ENCODE assay signal across 1 cellular context in the genomic region with DNA sequence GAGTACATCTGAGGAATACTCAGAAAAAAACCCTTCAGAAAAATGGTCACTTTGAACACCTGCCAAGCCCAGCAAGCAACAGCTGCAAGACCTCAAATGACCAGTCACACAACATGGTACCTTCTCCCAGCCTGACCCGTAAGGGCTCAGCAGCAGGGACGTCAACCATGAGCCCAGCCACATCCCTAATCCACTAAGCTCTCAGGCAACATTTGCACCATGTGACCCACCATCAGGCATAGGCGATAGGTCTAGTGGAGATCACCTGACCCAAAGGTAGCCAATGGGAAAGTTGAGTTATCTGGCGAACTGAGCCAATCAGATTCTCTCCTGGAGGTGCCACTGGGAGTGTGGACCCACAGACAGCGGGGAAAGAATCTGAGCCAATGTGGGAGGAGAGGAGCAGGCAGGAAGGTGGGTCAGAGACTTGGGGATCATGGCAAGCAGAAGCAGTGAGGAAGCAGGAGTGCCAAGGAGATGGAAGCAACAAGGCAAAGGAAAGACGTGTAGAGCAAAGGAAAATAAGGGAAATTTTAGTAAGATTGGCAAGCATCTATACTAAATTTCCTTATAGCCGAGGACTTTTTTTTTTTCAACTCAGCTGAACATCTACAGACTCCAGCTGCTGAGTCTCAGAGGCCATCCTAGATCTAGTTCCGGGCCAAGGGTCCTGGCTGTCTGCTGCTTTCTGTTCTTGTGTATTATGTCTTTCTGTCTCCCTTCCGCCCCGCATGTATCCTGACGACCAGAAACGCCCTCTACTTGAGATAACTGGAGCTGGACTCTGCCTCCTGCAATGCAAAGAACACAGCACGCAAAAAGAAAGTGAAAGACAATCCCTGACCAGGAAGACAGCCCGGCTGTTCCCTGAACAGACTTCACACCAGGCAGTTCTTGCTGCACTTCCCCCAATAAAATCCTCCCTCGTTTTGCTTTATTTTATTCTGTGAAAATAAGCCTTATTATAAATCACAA.
TF ChIP-seq lines count a peak whose summit lies in the region.

No MANE protein-coding gene starts in this region.

TF ChIP-seq in HepG2, 621 proteins besides CTCF, POLR2A, EP300 and RAD21 (continued from another document and continues in another):
- TF ChIP-seq, protein P1, sequence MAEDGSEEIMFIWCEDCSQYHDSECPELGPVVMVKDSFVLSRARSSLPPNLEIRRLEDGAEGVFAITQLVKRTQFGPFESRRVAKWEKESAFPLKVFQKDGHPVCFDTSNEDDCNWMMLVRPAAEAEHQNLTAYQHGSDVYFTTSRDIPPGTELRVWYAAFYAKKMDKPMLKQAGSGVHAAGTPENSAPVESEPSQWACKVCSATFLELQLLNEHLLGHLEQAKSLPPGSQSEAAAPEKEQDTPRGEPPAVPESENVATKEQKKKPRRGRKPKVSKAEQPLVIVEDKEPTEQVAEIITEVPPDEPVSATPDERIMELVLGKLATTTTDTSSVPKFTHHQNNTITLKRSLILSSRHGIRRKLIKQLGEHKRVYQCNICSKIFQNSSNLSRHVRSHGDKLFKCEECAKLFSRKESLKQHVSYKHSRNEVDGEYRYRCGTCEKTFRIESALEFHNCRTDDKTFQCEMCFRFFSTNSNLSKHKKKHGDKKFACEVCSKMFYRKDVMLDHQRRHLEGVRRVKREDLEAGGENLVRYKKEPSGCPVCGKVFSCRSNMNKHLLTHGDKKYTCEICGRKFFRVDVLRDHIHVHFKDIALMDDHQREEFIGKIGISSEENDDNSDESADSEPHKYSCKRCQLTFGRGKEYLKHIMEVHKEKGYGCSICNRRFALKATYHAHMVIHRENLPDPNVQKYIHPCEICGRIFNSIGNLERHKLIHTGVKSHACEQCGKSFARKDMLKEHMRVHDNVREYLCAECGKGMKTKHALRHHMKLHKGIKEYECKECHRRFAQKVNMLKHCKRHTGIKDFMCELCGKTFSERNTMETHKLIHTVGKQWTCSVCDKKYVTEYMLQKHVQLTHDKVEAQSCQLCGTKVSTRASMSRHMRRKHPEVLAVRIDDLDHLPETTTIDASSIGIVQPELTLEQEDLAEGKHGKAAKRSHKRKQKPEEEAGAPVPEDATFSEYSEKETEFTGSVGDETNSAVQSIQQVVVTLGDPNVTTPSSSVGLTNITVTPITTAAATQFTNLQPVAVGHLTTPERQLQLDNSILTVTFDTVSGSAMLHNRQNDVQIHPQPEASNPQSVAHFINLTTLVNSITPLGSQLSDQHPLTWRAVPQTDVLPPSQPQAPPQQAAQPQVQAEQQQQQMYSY (CRISPR knock-in tag; IDR thresholded peaks at IDR 0.05), result no peak
- TF ChIP-seq, protein P2, sequence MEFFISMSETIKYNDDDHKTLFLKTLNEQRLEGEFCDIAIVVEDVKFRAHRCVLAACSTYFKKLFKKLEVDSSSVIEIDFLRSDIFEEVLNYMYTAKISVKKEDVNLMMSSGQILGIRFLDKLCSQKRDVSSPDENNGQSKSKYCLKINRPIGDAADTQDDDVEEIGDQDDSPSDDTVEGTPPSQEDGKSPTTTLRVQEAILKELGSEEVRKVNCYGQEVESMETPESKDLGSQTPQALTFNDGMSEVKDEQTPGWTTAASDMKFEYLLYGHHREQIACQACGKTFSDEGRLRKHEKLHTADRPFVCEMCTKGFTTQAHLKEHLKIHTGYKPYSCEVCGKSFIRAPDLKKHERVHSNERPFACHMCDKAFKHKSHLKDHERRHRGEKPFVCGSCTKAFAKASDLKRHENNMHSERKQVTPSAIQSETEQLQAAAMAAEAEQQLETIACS (CRISPR knock-in tag; IDR thresholded peaks at IDR 0.05), result no peak
- no peak for TF ChIP-seq GFI1 (CRISPR knock-in tag; IDR thresholded peaks at IDR 0.05; ENCODE audit: borderline replicate concordance)
- TF ChIP-seq ELF3 (CRISPR knock-in tag; IDR thresholded peaks at IDR 0.05), result no peak; the same call in 1 of the 2 replicates
- TF ChIP-seq HMGA1 (CRISPR knock-in tag; conservative IDR thresholded peaks at IDR 0.05), result no peak
- no peak for TF ChIP-seq MTA3 (CRISPR knock-in tag; IDR thresholded peaks at IDR 0.05)
- TF ChIP-seq, protein P3, sequence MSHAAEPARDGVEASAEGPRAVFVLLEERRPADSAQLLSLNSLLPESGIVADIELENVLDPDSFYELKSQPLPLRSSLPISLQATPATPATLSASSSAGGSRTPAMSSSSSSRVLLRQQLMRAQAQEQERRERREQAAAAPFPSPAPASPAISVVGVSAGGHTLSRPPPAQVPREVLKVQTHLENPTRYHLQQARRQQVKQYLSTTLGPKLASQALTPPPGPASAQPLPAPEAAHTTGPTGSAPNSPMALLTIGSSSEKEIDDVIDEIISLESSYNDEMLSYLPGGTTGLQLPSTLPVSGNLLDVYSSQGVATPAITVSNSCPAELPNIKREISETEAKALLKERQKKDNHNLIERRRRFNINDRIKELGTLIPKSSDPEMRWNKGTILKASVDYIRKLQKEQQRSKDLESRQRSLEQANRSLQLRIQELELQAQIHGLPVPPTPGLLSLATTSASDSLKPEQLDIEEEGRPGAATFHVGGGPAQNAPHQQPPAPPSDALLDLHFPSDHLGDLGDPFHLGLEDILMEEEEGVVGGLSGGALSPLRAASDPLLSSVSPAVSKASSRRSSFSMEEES (CRISPR knock-in tag; IDR thresholded peaks at IDR 0.05), result no peak
- TF ChIP-seq, protein P4, sequence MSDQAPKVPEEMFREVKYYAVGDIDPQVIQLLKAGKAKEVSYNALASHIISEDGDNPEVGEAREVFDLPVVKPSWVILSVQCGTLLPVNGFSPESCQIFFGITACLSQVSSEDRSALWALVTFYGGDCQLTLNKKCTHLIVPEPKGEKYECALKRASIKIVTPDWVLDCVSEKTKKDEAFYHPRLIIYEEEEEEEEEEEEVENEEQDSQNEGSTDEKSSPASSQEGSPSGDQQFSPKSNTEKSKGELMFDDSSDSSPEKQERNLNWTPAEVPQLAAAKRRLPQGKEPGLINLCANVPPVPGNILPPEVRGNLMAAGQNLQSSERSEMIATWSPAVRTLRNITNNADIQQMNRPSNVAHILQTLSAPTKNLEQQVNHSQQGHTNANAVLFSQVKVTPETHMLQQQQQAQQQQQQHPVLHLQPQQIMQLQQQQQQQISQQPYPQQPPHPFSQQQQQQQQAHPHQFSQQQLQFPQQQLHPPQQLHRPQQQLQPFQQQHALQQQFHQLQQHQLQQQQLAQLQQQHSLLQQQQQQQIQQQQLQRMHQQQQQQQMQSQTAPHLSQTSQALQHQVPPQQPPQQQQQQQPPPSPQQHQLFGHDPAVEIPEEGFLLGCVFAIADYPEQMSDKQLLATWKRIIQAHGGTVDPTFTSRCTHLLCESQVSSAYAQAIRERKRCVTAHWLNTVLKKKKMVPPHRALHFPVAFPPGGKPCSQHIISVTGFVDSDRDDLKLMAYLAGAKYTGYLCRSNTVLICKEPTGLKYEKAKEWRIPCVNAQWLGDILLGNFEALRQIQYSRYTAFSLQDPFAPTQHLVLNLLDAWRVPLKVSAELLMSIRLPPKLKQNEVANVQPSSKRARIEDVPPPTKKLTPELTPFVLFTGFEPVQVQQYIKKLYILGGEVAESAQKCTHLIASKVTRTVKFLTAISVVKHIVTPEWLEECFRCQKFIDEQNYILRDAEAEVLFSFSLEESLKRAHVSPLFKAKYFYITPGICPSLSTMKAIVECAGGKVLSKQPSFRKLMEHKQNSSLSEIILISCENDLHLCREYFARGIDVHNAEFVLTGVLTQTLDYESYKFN (CRISPR knock-in tag; conservative IDR thresholded peaks at IDR 0.05), result no peak
- no peak for TF ChIP-seq CCDC6 (CRISPR knock-in tag; IDR thresholded peaks at IDR 0.05)
- no peak for TF ChIP-seq CHCHD3 (CRISPR knock-in tag; IDR thresholded peaks at IDR 0.05)
- TF ChIP-seq ZNF879 (CRISPR knock-in tag; IDR thresholded peaks at IDR 0.05), result no peak
- TF ChIP-seq MIER2 (CRISPR knock-in tag; IDR thresholded peaks at IDR 0.05), result no peak
- no peak for TF ChIP-seq ZNF34 (CRISPR knock-in tag; IDR thresholded peaks at IDR 0.05; ENCODE audit: borderline replicate concordance)
- TF ChIP-seq SMC3 (IDR thresholded peaks at IDR 0.05; ENCODE audit: low read length), result no peak
- no peak for TF ChIP-seq SRSF9 (IDR thresholded peaks at IDR 0.05; ENCODE audit: borderline replicate concordance, insufficient read depth, low read depth, low read length, poor library complexity, severe bottlenecking)
- TF ChIP-seq, protein P5, sequence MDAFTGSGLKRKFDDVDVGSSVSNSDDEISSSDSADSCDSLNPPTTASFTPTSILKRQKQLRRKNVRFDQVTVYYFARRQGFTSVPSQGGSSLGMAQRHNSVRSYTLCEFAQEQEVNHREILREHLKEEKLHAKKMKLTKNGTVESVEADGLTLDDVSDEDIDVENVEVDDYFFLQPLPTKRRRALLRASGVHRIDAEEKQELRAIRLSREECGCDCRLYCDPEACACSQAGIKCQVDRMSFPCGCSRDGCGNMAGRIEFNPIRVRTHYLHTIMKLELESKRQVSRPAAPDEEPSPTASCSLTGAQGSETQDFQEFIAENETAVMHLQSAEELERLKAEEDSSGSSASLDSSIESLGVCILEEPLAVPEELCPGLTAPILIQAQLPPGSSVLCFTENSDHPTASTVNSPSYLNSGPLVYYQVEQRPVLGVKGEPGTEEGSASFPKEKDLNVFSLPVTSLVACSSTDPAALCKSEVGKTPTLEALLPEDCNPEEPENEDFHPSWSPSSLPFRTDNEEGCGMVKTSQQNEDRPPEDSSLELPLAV (CRISPR knock-in tag; conservative IDR thresholded peaks at IDR 0.05; ENCODE audit: low read depth), result no peak
- TF ChIP-seq, protein P6, sequence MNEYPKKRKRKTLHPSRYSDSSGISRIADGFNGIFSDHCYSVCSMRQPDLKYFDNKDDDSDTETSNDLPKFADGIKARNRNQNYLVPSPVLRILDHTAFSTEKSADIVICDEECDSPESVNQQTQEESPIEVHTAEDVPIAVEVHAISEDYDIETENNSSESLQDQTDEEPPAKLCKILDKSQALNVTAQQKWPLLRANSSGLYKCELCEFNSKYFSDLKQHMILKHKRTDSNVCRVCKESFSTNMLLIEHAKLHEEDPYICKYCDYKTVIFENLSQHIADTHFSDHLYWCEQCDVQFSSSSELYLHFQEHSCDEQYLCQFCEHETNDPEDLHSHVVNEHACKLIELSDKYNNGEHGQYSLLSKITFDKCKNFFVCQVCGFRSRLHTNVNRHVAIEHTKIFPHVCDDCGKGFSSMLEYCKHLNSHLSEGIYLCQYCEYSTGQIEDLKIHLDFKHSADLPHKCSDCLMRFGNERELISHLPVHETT (CRISPR knock-in tag; conservative IDR thresholded peaks at IDR 0.05), result no peak
- TF ChIP-seq, protein P7, sequence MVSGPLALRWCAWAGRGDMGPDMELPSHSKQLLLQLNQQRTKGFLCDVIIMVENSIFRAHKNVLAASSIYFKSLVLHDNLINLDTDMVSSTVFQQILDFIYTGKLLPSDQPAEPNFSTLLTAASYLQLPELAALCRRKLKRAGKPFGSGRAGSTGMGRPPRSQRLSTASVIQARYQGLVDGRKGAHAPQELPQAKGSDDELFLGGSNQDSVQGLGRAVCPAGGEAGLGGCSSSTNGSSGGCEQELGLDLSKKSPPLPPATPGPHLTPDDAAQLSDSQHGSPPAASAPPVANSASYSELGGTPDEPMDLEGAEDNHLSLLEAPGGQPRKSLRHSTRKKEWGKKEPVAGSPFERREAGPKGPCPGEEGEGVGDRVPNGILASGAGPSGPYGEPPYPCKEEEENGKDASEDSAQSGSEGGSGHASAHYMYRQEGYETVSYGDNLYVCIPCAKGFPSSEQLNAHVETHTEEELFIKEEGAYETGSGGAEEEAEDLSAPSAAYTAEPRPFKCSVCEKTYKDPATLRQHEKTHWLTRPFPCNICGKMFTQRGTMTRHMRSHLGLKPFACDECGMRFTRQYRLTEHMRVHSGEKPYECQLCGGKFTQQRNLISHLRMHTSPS (CRISPR knock-in tag; IDR thresholded peaks at IDR 0.05; ENCODE audit: low read depth), result no peak
- TF ChIP-seq PPARG (CRISPR knock-in tag; conservative IDR thresholded peaks at IDR 0.05), result no peak
- TF ChIP-seq, protein P8, sequence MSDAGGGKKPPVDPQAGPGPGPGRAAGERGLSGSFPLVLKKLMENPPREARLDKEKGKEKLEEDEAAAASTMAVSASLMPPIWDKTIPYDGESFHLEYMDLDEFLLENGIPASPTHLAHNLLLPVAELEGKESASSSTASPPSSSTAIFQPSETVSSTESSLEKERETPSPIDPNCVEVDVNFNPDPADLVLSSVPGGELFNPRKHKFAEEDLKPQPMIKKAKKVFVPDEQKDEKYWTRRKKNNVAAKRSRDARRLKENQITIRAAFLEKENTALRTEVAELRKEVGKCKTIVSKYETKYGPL (CRISPR knock-in tag; IDR thresholded peaks at IDR 0.05), result no peak
- peak; percentile 12; the same call in 1 of the 2 replicates for TF ChIP-seq ZNF614 (CRISPR knock-in tag; IDR thresholded peaks at IDR 0.05; ENCODE audit: borderline replicate concordance)
- TF ChIP-seq, protein P9, sequence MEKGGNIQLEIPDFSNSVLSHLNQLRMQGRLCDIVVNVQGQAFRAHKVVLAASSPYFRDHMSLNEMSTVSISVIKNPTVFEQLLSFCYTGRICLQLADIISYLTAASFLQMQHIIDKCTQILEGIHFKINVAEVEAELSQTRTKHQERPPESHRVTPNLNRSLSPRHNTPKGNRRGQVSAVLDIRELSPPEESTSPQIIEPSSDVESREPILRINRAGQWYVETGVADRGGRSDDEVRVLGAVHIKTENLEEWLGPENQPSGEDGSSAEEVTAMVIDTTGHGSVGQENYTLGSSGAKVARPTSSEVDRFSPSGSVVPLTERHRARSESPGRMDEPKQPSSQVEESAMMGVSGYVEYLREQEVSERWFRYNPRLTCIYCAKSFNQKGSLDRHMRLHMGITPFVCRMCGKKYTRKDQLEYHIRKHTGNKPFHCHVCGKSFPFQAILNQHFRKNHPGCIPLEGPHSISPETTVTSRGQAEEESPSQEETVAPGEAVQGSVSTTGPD (CRISPR knock-in tag; IDR thresholded peaks at IDR 0.05), result no peak
- no peak for TF ChIP-seq ZNF782 (CRISPR knock-in tag; IDR thresholded peaks at IDR 0.05; ENCODE audit: borderline replicate concordance)
- no peak for TF ChIP-seq PCBP1 (IDR thresholded peaks at IDR 0.05; ENCODE audit: borderline replicate concordance, low read depth, low read length)
- TF ChIP-seq SUZ12 (IDR thresholded peaks at IDR 0.05; ENCODE audit: low read depth, low read length), result no peak
- TF ChIP-seq, protein P10, sequence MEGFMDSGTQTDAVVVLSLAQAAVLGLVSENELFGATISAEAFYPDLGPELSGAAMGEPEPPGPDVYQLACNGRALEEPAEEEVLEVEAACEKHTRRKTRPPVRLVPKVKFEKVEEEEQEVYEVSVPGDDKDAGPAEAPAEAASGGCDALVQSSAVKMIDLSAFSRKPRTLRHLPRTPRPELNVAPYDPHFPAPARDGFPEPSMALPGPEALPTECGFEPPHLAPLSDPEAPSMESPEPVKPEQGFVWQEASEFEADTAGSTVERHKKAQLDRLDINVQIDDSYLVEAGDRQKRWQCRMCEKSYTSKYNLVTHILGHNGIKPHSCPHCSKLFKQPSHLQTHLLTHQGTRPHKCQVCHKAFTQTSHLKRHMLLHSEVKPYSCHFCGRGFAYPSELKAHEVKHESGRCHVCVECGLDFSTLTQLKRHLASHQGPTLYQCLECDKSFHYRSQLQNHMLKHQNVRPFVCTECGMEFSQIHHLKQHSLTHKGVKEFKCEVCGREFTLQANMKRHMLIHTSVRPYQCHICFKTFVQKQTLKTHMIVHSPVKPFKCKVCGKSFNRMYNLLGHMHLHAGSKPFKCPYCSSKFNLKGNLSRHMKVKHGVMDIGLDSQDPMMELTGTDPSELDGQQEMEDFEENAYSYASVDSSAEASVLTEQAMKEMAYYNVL (CRISPR knock-in tag; IDR thresholded peaks at IDR 0.05; ENCODE audit: borderline replicate concordance), result no peak
- no peak for TF ChIP-seq PITX1 (CRISPR knock-in tag; IDR thresholded peaks at IDR 0.05)
- peak; percentile 58; the same call in 2 of the 3 replicates for TF ChIP-seq MXI1 (IDR thresholded peaks at IDR 0.05; ENCODE audit: borderline replicate concordance, low read depth, low read length)
- TF ChIP-seq, protein P11, sequence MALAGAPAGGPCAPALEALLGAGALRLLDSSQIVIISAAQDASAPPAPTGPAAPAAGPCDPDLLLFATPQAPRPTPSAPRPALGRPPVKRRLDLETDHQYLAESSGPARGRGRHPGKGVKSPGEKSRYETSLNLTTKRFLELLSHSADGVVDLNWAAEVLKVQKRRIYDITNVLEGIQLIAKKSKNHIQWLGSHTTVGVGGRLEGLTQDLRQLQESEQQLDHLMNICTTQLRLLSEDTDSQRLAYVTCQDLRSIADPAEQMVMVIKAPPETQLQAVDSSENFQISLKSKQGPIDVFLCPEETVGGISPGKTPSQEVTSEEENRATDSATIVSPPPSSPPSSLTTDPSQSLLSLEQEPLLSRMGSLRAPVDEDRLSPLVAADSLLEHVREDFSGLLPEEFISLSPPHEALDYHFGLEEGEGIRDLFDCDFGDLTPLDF (CRISPR knock-in tag; IDR thresholded peaks at IDR 0.05), result no peak
- no peak for TF ChIP-seq ZFY (CRISPR knock-in tag; IDR thresholded peaks at IDR 0.05)
